ENCODE assay signal across 1 cellular context in the genomic region with DNA sequence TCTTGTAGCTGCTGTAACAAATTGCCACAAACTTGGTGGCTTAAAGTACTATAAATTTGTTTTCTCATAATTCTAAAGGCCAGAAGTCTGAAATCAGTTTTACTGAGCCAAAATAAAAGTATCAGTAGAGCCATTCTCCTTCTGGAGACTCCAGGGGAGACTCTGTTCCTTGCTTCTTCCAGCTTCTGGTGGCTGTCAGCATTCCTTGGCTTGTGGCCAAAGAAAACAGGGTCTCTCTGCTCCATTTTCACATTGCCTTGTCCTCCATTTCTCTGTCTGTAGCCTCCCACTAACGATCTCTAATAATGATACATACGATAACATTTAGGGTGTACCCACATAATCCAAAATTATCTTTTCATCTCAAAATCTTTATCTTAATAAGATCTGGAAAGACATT.
A peak's percentile ranks its signal among the peaks of the same experiment; 100 is the strongest.
TF ChIP-seq lines count a peak whose summit lies in the region.

No MANE protein-coding gene starts in this region.

TF ChIP-seq in HEK293, 187 proteins besides CTCF, POLR2A, EP300 and RAD21 (continued from another document):
- TF ChIP-seq, protein P1, sequence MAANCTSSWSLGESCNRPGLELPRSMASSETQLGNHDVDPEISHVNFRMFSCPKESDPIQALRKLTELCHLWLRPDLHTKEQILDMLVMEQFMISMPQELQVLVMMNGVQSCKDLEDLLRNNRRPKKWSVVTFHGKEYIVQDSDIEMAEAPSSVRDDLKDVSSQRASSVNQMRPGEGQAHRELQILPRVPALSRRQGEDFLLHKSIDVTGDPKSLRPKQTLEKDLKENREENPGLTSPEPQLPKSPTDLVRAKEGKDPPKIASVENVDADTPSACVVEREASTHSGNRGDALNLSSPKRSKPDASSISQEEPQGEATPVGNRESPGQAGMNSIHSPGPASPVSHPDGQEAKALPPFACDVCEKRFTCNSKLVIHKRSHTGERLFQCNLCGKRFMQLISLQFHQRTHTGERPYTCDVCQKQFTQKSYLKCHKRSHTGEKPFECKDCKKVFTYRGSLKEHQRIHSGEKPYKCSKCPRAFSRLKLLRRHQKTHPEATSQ (tag by site-specific recombination; IDR thresholded peaks at IDR 0.05) = no peak
- TF ChIP-seq KLF10 (tag by site-specific recombination; IDR thresholded peaks at IDR 0.05) (peak; percentile 47), ZNF335 (tag by site-specific recombination; conservative IDR thresholded peaks at IDR 0.05) (peak; percentile 38; the same call in 1 of the 2 replicates), ZNF10 (tag by site-specific recombination; IDR thresholded peaks at IDR 0.05) (0 out of 2 replicates have a peak, but pooled peaks have one; percentile 24), SCRT1 (tag by site-specific recombination; IDR thresholded peaks at IDR 0.05; ENCODE audit: borderline replicate concordance) (peak; percentile 51; the same call in 1 of the 2 replicates), ZNF184 (tag by site-specific recombination; IDR thresholded peaks at IDR 0.05) (0 out of 2 replicates have a peak, but pooled peaks have one; percentile 74), MZF1 (tag by site-specific recombination; IDR thresholded peaks at IDR 0.05; ENCODE audit: borderline replicate concordance) (0 out of 2 replicates have a peak, but pooled peaks have one; percentile 60), ZNF18 (tag by site-specific recombination; IDR thresholded peaks at IDR 0.05) (no peak), GLI4 (tag by site-specific recombination; IDR thresholded peaks at IDR 0.05) (no peak), ZNF843 (tag by site-specific recombination; IDR thresholded peaks at IDR 0.05) (no peak), ZNF621 (tag by site-specific recombination; IDR thresholded peaks at IDR 0.05) (no peak), ZBTB17 (tag by site-specific recombination; IDR thresholded peaks at IDR 0.05) (peak; percentile 68; the same call in 1 of the 2 replicates), SP7 (tag by site-specific recombination; IDR thresholded peaks at IDR 0.05) (peak; percentile 40; the same call in 1 of the 2 replicates), TSHZ1 (tag by site-specific recombination; IDR thresholded peaks at IDR 0.05; ENCODE audit: borderline replicate concordance) (0 out of 2 replicates have a peak, but pooled peaks have one; percentile 27), PATZ1 (tag by site-specific recombination; IDR thresholded peaks at IDR 0.05) (0 out of 2 replicates have a peak, but pooled peaks have one; percentile 30), ZNF155 (tag by site-specific recombination; IDR thresholded peaks at IDR 0.05) (no peak), ZNF366 (tag by site-specific recombination; conservative IDR thresholded peaks at IDR 0.05) (peak; percentile 50), ZNF692 (tag by site-specific recombination; IDR thresholded peaks at IDR 0.05) (no peak), ZNF558 (tag by site-specific recombination; IDR thresholded peaks at IDR 0.05) (0 out of 2 replicates have a peak, but pooled peaks have one; percentile 36), ZEB2 (tag by site-specific recombination; IDR thresholded peaks at IDR 0.05) (0 out of 2 replicates have a peak, but pooled peaks have one; percentile 29), KLF8 (tag by site-specific recombination; IDR thresholded peaks at IDR 0.05) (0 out of 2 replicates have a peak, but pooled peaks have one; percentile 10), ZNF16 (tag by site-specific recombination; IDR thresholded peaks at IDR 0.05; ENCODE audit: low read depth) (no peak), ZNF529 (tag by site-specific recombination; IDR thresholded peaks at IDR 0.05; ENCODE audit: insufficient replicate concordance) (no peak), ZNF610 (tag by site-specific recombination; IDR thresholded peaks at IDR 0.05; ENCODE audit: borderline replicate concordance) (0 out of 2 replicates have a peak, but pooled peaks have one; percentile 31), ZNF561 (tag by site-specific recombination; IDR thresholded peaks at IDR 0.05; ENCODE audit: borderline replicate concordance) (0 out of 2 replicates have a peak, but pooled peaks have one; percentile 48), ZSCAN30 (tag by site-specific recombination; IDR thresholded peaks at IDR 0.05) (peak; percentile 42; the same call in 1 of the 2 replicates)
- TF ChIP-seq, protein P2, sequence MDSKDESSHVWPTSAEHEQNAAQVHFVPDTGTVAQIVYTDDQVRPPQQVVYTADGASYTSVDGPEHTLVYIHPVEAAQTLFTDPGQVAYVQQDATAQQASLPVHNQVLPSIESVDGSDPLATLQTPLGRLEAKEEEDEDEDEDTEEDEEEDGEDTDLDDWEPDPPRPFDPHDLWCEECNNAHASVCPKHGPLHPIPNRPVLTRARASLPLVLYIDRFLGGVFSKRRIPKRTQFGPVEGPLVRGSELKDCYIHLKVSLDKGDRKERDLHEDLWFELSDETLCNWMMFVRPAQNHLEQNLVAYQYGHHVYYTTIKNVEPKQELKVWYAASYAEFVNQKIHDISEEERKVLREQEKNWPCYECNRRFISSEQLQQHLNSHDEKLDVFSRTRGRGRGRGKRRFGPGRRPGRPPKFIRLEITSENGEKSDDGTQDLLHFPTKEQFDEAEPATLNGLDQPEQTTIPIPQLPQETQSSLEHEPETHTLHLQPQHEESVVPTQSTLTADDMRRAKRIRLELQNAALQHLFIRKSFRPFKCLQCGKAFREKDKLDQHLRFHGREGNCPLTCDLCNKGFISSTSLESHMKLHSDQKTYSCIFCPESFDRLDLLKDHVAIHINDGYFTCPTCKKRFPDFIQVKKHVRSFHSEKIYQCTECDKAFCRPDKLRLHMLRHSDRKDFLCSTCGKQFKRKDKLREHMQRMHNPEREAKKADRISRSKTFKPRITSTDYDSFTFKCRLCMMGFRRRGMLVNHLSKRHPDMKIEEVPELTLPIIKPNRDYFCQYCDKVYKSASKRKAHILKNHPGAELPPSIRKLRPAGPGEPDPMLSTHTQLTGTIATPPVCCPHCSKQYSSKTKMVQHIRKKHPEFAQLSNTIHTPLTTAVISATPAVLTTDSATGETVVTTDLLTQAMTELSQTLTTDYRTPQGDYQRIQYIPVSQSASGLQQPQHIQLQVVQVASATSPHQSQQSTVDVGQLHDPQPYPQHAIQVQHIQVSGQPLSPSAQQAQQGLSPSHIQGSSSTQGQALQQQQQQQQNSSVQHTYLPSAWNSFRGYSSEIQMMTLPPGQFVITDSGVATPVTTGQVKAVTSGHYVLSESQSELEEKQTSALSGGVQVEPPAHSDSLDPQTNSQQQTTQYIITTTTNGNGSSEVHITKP (tag by site-specific recombination; IDR thresholded peaks at IDR 0.05) = peak; percentile 28; the same call in 1 of the 2 replicates
- TF ChIP-seq, protein P3, sequence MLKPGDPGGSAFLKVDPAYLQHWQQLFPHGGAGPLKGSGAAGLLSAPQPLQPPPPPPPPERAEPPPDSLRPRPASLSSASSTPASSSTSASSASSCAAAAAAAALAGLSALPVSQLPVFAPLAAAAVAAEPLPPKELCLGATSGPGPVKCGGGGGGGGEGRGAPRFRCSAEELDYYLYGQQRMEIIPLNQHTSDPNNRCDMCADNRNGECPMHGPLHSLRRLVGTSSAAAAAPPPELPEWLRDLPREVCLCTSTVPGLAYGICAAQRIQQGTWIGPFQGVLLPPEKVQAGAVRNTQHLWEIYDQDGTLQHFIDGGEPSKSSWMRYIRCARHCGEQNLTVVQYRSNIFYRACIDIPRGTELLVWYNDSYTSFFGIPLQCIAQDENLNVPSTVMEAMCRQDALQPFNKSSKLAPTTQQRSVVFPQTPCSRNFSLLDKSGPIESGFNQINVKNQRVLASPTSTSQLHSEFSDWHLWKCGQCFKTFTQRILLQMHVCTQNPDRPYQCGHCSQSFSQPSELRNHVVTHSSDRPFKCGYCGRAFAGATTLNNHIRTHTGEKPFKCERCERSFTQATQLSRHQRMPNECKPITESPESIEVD (tag by site-specific recombination; IDR thresholded peaks at IDR 0.05) = peak; percentile 86
